Comparison of ENCODE assay signal across 1 cellular context in the genomic region with DNA sequence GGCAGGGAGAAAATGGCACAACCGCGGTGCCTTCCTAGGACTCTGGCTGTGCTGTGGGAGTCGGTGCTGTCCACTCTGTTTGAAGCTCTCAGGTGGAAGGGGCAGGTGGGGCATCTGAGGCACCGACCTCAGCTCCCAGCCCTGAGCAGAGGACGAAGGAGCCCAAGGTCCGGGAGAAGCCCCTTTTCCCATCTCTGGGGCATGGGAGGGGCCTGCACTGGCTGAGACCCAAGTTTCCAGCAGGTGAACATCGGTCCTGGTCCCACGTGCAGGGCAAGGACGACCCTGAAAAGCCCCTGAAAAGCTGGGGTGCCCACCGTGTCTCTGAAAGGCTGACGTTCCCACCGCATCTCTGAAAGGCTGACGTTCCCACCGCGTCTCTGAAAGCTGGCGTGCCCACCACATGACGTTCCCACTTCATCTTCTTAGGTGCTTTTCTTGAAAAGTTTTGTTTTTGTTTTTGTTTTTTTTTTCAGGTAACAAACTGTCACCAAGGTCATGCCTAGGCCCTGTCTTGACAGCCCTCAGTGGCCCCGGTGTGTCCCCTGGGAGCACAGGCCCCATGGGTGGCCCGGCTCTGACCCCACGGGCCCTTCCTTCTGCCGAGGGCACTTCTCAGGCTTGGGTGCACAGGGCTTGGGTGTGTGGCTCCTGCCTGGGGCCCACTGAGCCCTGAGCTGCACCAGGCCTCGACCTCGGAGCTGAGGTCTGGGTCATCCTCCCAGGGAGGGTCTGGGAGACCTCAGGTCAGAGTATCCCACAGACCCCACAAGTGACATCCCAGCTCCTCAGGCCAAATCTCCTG.
TF ChIP-seq lines count a peak whose summit lies in the region.

No MANE protein-coding gene starts in this region.

TF ChIP-seq in HepG2, 621 proteins besides CTCF, POLR2A, EP300 and RAD21 (continued from another document):
- TF ChIP-seq FUBP1 (CRISPR knock-in tag; IDR thresholded peaks at IDR 0.05; ENCODE audit: borderline replicate concordance) (no peak), ZMAT3 (CRISPR knock-in tag; conservative IDR thresholded peaks at IDR 0.05) (no peak), GTF2F1 (IDR thresholded peaks at IDR 0.05; ENCODE audit: low read length) (no peak), ZNF678 (CRISPR knock-in tag; IDR thresholded peaks at IDR 0.05) (no peak), ZNF709 (CRISPR knock-in tag; IDR thresholded peaks at IDR 0.05) (no peak), DMTF1 (CRISPR knock-in tag; IDR thresholded peaks at IDR 0.05) (no peak), ZFYVE20 (CRISPR knock-in tag; IDR thresholded peaks at IDR 0.05; ENCODE audit: borderline replicate concordance, low read depth) (no peak), ZNF616 (CRISPR knock-in tag; IDR thresholded peaks at IDR 0.05; ENCODE audit: low read depth) (no peak), SMAD3 (CRISPR knock-in tag; IDR thresholded peaks at IDR 0.05) (no peak), ZNF652 (CRISPR knock-in tag; IDR thresholded peaks at IDR 0.05; ENCODE audit: borderline replicate concordance, low read depth) (no peak), ZIK1 (CRISPR knock-in tag; IDR thresholded peaks at IDR 0.05; ENCODE audit: borderline replicate concordance, low read depth) (no peak)
- TF ChIP-seq, protein P1, sequence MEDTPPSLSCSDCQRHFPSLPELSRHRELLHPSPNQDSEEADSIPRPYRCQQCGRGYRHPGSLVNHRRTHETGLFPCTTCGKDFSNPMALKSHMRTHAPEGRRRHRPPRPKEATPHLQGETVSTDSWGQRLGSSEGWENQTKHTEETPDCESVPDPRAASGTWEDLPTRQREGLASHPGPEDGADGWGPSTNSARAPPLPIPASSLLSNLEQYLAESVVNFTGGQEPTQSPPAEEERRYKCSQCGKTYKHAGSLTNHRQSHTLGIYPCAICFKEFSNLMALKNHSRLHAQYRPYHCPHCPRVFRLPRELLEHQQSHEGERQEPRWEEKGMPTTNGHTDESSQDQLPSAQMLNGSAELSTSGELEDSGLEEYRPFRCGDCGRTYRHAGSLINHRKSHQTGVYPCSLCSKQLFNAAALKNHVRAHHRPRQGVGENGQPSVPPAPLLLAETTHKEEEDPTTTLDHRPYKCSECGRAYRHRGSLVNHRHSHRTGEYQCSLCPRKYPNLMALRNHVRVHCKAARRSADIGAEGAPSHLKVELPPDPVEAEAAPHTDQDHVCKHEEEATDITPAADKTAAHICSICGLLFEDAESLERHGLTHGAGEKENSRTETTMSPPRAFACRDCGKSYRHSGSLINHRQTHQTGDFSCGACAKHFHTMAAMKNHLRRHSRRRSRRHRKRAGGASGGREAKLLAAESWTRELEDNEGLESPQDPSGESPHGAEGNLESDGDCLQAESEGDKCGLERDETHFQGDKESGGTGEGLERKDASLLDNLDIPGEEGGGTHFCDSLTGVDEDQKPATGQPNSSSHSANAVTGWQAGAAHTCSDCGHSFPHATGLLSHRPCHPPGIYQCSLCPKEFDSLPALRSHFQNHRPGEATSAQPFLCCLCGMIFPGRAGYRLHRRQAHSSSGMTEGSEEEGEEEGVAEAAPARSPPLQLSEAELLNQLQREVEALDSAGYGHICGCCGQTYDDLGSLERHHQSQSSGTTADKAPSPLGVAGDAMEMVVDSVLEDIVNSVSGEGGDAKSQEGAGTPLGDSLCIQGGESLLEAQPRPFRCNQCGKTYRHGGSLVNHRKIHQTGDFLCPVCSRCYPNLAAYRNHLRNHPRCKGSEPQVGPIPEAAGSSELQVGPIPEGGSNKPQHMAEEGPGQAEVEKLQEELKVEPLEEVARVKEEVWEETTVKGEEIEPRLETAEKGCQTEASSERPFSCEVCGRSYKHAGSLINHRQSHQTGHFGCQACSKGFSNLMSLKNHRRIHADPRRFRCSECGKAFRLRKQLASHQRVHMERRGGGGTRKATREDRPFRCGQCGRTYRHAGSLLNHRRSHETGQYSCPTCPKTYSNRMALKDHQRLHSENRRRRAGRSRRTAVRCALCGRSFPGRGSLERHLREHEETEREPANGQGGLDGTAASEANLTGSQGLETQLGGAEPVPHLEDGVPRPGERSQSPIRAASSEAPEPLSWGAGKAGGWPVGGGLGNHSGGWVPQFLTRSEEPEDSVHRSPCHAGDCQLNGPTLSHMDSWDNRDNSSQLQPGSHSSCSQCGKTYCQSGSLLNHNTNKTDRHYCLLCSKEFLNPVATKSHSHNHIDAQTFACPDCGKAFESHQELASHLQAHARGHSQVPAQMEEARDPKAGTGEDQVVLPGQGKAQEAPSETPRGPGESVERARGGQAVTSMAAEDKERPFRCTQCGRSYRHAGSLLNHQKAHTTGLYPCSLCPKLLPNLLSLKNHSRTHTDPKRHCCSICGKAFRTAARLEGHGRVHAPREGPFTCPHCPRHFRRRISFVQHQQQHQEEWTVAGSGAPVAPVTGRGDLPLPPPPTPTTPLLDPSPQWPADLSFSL (CRISPR knock-in tag; IDR thresholded peaks at IDR 0.05) = no peak
TF ChIP-seq in HepG2: peak in this region for 0.
